Comparison of ENCODE assay signal across 26 cellular contexts in genomic region chrX:30895331-30895730, GRCh38.
"Had no signal": no experiment of that assay in that cellular context is flagged by ENCODE, and none has a peak within 500 bp of the region (broad histone marks: within the 10 kb centered on the region; RNA-seq: fewer than 3 reads in every experiment).

No MANE protein-coding gene starts in this region.

- FAIRE-seq: endometrium, urothelium cell line had no signal

- H3K4me3 ChIP-seq: ovary, prostate gland, right atrium auricular region had no signal

- H3K9me3 Mint-ChIP-seq: activated CD4-positive, alpha-beta memory T cell treated with anti-CD3 and anti-CD28 coated beads, Interleukin-2, amount 10 ng/mL, durations not matched to agents 7 days and 5 days; activated CD4-positive, alpha-beta T cell treated with anti-CD3 and anti-CD28 coated beads, Interleukin-2, amount 10 ng/mL, durations not matched to agents 24 days and 14 days; activated naive CD4-positive, alpha-beta T cell treated with anti-CD3 and anti-CD28 coated beads for 36 hours; activated naive CD8-positive, alpha-beta T cell treated with anti-CD3 and anti-CD28 coated beads, Interleukin-2, amount 50 U/mL, for 24 hours; brain; dendritic cell treated with granulocyte-macrophage colony-stimulating factor and Interleukin-4, amounts not matched to agents 40 ng/mL and 50 ng/mL, for 4 days; memory B cell; T-helper 2 cell treated with Interferon-gamma antibody and Interleukin-4, amounts not matched to agents 5 μg/mL and 100 μg/mL, for 36 hours had no signal

- DNase-seq: activated CD4-positive, alpha-beta memory T cell treated with anti-CD3 and anti-CD28 coated beads, Interleukin-2, amount 10 ng/mL, durations not matched to agents 7 days and 5 days; activated CD4-positive, alpha-beta T cell treated with anti-CD3 and anti-CD28 coated beads, Interleukin-2, amount 10 ng/mL, durations not matched to agents 24 days and 14 days; activated effector memory CD4-positive, alpha-beta T cell treated with Interleukin-2 at 50 U/mL for 16 hours; activated naive CD4-positive, alpha-beta T cell treated with anti-CD3 and anti-CD28 coated beads for 36 hours; activated naive CD8-positive, alpha-beta T cell treated with anti-CD3 and anti-CD28 coated beads, Interleukin-2, amount 50 U/mL, for 24 hours; activated T-cell treated with anti-CD3 and anti-CD28 coated beads, Interleukin-2, amount 50 U/mL, for 72 hours; caudate nucleus; effector CD4-positive, alpha-beta T cell; immature natural killer cell; ovary; stimulated activated CD4-positive, alpha-beta T cell treated with anti-CD3 and anti-CD28 coated beads, Interleukin-12 subunit alpha, Interleukin-12 subunit beta, amount 100 ng/mL, for 4 hours; stimulated activated CD4-positive, alpha-beta T cell treated with anti-CD3 and anti-CD28 coated beads, Interleukin-4, amount 100 ng/mL, for 4 hours; stimulated activated naive CD8-positive, alpha-beta T cell treated with anti-CD3 and anti-CD28 coated beads, Interleukin-15, Interleukin-2, amounts not matched to agents 100 U/mL and 50 U/mL, for 24 hours had no signal

- ATAC-seq: activated CD4-positive, CD25-positive, alpha-beta regulatory T cell treated with anti-CD3 and anti-CD28 coated beads, Interleukin-2, amount 50 U/mL, for 24 hours; activated naive CD8-positive, alpha-beta T cell treated with anti-CD3 and anti-CD28 coated beads, Interleukin-2, amount 50 U/mL, for 24 hours; activated T-cell treated with anti-CD3 and anti-CD28 coated beads, Interleukin-2, amount 50 U/mL, for 72 hours; foreskin keratinocyte; stimulated activated naive CD8-positive, alpha-beta T cell treated with anti-CD3 and anti-CD28 coated beads, Interleukin-15, Interleukin-2, amounts not matched to agents 100 U/mL and 50 U/mL, for 24 hours had no signal

- H3K36me3 ChIP-seq: neutrophil, ovary, prostate gland, right atrium auricular region had no signal

- H3K9me3 ChIP-seq: neutrophil, ovary, prostate gland, right atrium auricular region had no signal

- H3K27me3 ChIP-seq: foreskin keratinocyte, neutrophil, ovary, right atrium auricular region had no signal

- H3K36me3 Mint-ChIP-seq: brain, immature natural killer cell, memory B cell had no signal

- H3K4me3 Mint-ChIP-seq: activated CD4-positive, alpha-beta memory T cell treated with anti-CD3 and anti-CD28 coated beads, Interleukin-2, amount 10 ng/mL, durations not matched to agents 7 days and 5 days; activated CD4-positive, alpha-beta T cell treated with anti-CD3 and anti-CD28 coated beads, Interleukin-2, amount 10 ng/mL, durations not matched to agents 24 days and 14 days; activated naive CD4-positive, alpha-beta T cell treated with anti-CD3 and anti-CD28 coated beads for 36 hours; activated naive CD8-positive, alpha-beta T cell treated with anti-CD3 and anti-CD28 coated beads, Interleukin-2, amount 50 U/mL, for 24 hours; activated T-cell treated with anti-CD3 and anti-CD28 coated beads, Interleukin-2, amount 50 U/mL, for 72 hours; brain; dendritic cell treated with granulocyte-macrophage colony-stimulating factor and Interleukin-4, amounts not matched to agents 40 ng/mL and 50 ng/mL, for 4 days; immature natural killer cell; memory B cell; nephron; T-helper 2 cell treated with Interferon-gamma antibody and Interleukin-4, amounts not matched to agents 5 μg/mL and 100 μg/mL, for 36 hours had no signal

- H3K27ac ChIP-seq: foreskin keratinocyte, neutrophil, ovary, prostate gland, right atrium auricular region, VCaP had no signal

- H3K27ac Mint-ChIP-seq: activated CD4-positive, alpha-beta memory T cell treated with anti-CD3 and anti-CD28 coated beads, Interleukin-2, amount 10 ng/mL, durations not matched to agents 7 days and 5 days; activated CD4-positive, alpha-beta T cell treated with anti-CD3 and anti-CD28 coated beads, Interleukin-2, amount 10 ng/mL, durations not matched to agents 24 days and 14 days; activated naive CD4-positive, alpha-beta T cell treated with anti-CD3 and anti-CD28 coated beads for 36 hours; activated naive CD8-positive, alpha-beta T cell treated with anti-CD3 and anti-CD28 coated beads, Interleukin-2, amount 50 U/mL, for 24 hours; activated T-cell treated with anti-CD3 and anti-CD28 coated beads, Interleukin-2, amount 50 U/mL, for 72 hours; brain; dendritic cell treated with granulocyte-macrophage colony-stimulating factor and Interleukin-4, amounts not matched to agents 40 ng/mL and 50 ng/mL, for 4 days; immature natural killer cell; memory B cell; nephron; T-helper 2 cell treated with Interferon-gamma antibody and Interleukin-4, amounts not matched to agents 5 μg/mL and 100 μg/mL, for 36 hours had no signal

- H3K4me1 ChIP-seq: prostate gland, right atrium auricular region had no signal

- H3K4me1 Mint-ChIP-seq: brain, memory B cell, nephron had no signal
